11 cellular contexts compared by ENCODE assay signal in the genomic region with DNA sequence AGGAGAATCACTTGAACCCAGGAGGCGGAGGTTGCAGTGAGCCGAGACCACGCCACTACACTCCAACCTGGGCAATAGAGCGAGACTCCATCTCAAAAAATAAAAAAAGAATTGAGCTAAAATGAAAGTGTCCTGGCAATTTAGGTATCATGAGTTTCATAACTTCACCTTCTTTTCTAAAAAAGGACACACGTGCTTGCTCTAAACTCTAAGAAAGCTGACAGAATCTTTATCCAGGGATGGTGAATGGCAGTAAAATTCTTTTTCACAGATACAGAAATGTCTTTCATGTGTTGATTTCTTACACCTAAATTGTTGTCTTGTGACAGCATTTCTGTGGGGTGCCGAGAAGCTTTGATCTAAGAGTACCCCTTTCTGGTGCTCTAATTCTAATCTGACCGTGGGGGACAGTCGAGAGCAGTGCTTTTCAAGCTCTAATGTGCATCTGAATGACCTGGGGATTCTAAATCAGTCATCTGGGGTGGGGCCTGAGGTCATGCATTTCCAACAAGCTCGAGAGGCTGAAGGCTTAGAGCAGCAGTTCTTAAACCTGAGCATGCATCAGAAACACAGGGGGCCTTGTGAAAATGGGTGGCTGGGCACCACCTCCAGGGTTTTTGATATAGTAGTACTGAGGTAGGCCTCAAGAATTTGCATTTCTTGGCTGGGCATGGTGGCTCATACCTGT. TPM values are rescaled to one million over a fixed set of nuclear protein-coding genes. Genes with fewer than 3 reads are reported as not detected.
A peak's percentile ranks its signal among the peaks of the same experiment; 100 is the strongest.
DNase-seq lines count a peak whose midpoint lies in the region; ATAC-seq and TF ChIP-seq lines count a peak whose summit lies in the region.
"Had no signal": no experiment of that assay in that cellular context is flagged by ENCODE, and none has a peak within 500 bp of the region (broad histone marks: within the 10 kb centered on the region; RNA-seq: fewer than 3 reads in every experiment).

No MANE protein-coding gene starts in this region.

- H2AFZ ChIP-seq in Loucy (ENCODE audit: low read length) = no peak overlapping the region
- no peak overlapping the region for H2AFZ ChIP-seq in MM.1S (ENCODE audit: low read length)
- H2AFZ ChIP-seq in osteoblast (ENCODE audit: low read length) = no peak overlapping the region

- no peak overlapping the region for H3K27ac ChIP-seq in MM.1S (ENCODE audit: low read length)
- no peak overlapping the region for H3K27ac ChIP-seq in osteoblast (ENCODE audit: low read depth, low read length)

- H3K79me2 ChIP-seq in Loucy (ENCODE audit: insufficient read depth, low read length) = no peaks in the 10 kb centered on the region
- no peaks in the 10 kb centered on the region for H3K79me2 ChIP-seq in MM.1S (ENCODE audit: low read length)
- H3K79me2 ChIP-seq in osteoblast (ENCODE audit: insufficient read depth, low read length) = no peaks in the 10 kb centered on the region

- peak; percentile 48 for DNase-seq in GM10248 (ENCODE audit: extremely low spot score)
- DNase-seq in CD1c-positive myeloid dendritic cell (ENCODE audit: extremely low spot score) = no peak
- no peak for DNase-seq in MM.1S
- no peak for DNase-seq in osteoblast (ENCODE audit: insufficient read length, low spot score, missing footprints)
- no peak for DNase-seq in middle frontal gyrus (ENCODE audit: extremely low spot score, low spot score)
- DNase-seq: activated CD4-positive, alpha-beta T cell treated with anti-CD3 and anti-CD28 coated beads, Interleukin-2, amount 10 ng/mL, durations not matched to agents 7 days and 5 days; amygdala; retina had no signal

- no peaks in the 10 kb centered on the region for H3K9me2 ChIP-seq in Loucy (replicated peaks; ENCODE audit: low read depth, low read length)
- H3K9me2 ChIP-seq in MM.1S (replicated peaks; ENCODE audit: insufficient read depth, low read length) = no peaks in the 10 kb centered on the region

- H3K4me3 ChIP-seq in Loucy (ENCODE audit: low read length, poor library complexity, severe bottlenecking) = no peak overlapping the region
- no peak overlapping the region for H3K4me3 ChIP-seq in MM.1S (ENCODE audit: low read length)
- no peak overlapping the region for H3K4me3 ChIP-seq in osteoblast (ENCODE audit: insufficient read depth, low read length)

- POLR2A ChIA-PET in GM10248 (lab: Yijun Ruan, JAX) = interaction anchor here (0.6 to 1.7 kb wide), 3 partner anchors 10 to 43 kb away, joined by 3 to 9 read pairs (median 3); a partner anchor contains a TSS

- H3F3A ChIP-seq in Loucy (ENCODE audit: low read depth) (peaks cover 17% of the 10 kb centered on the region), MM.1S (ENCODE audit: insufficient read depth, low read length) (peaks cover 36% of the 10 kb centered on the region)

- TF ChIP-seq CTCF in GM10248 (IDR thresholded peaks at IDR 0.05; ENCODE audit: control extremely low read depth, extremely low read depth, low read depth, missing control alignments) (peak; percentile 26), Loucy (conservative IDR thresholded peaks at IDR 0.05; ENCODE audit: low read length) (no peak), MM.1S (IDR thresholded peaks at IDR 0.05; ENCODE audit: low read length) (no peak), osteoblast (IDR thresholded peaks at IDR 0.05; ENCODE audit: extremely low read depth, low read depth, low read length) (no peak)

- H3K4me1 ChIP-seq in Loucy (ENCODE audit: insufficient read depth, low read length, poor library complexity, severe bottlenecking) (peaks cover 72% of the 10 kb centered on the region), MM.1S (ENCODE audit: low read length) (peaks cover 73% of the 10 kb centered on the region), osteoblast (ENCODE audit: insufficient read depth, low read length) (no peaks in the 10 kb centered on the region)

- H3K27me3 ChIP-seq in Loucy (ENCODE audit: insufficient read depth, low read length, poor library complexity, severe bottlenecking) = no peaks in the 10 kb centered on the region
- H3K27me3 ChIP-seq in MM.1S (replicated peaks; ENCODE audit: insufficient read depth, low read length) = peaks cover 18% of the 10 kb centered on the region
- H3K27me3 ChIP-seq in osteoblast (ENCODE audit: insufficient read depth, low read length) = peaks cover 16% of the 10 kb centered on the region

- H4K20me1 ChIP-seq in Loucy (ENCODE audit: insufficient read depth, low read length, poor library complexity, severe bottlenecking) = no peaks in the 10 kb centered on the region
- no peaks in the 10 kb centered on the region for H4K20me1 ChIP-seq in MM.1S (ENCODE audit: insufficient read depth, low read length)
- no peaks in the 10 kb centered on the region for H4K20me1 ChIP-seq in osteoblast (ENCODE audit: insufficient read depth, low read length)

- H3K36me3 ChIP-seq in Loucy (ENCODE audit: insufficient read depth, low read length) = no peaks in the 10 kb centered on the region
- H3K36me3 ChIP-seq in MM.1S (replicated peaks; ENCODE audit: insufficient read depth, low read length) = no peaks in the 10 kb centered on the region
- no peaks in the 10 kb centered on the region for H3K36me3 ChIP-seq in osteoblast (ENCODE audit: insufficient read depth, low read length)

- H3K9ac ChIP-seq in Loucy (ENCODE audit: low read depth, low read length, poor library complexity, severe bottlenecking) = peak overlapping the region; percentile 32
- no peak overlapping the region for H3K9ac ChIP-seq in MM.1S (ENCODE audit: low read length)

- ATAC-seq in GM19351 (IDR thresholded peaks at IDR 0.05; ENCODE audit: unreplicated experiment) = peak; percentile 66
- ATAC-seq in HG02852 (IDR thresholded peaks at IDR 0.05; ENCODE audit: unreplicated experiment) = peak; percentile 58

- H3K4me2 ChIP-seq in Loucy (ENCODE audit: low read depth, low read length, poor library complexity, severe bottlenecking) = peak overlapping the region; percentile 4
- H3K4me2 ChIP-seq in MM.1S (ENCODE audit: low read depth, low read length) = no peak overlapping the region
- H3K4me2 ChIP-seq in osteoblast (ENCODE audit: insufficient read depth, low read length) = no peak overlapping the region

- H3K9me3 ChIP-seq in Loucy (ENCODE audit: insufficient read depth, low read depth, low read length) = no peaks in the 10 kb centered on the region
- H3K9me3 ChIP-seq in MM.1S (replicated peaks; ENCODE audit: insufficient read depth, low read length) = no peaks in the 10 kb centered on the region
- no peaks in the 10 kb centered on the region for H3K9me3 ChIP-seq in osteoblast (ENCODE audit: low read depth, low read length)

- CTCF ChIA-PET in GM10248 (lab: Yijun Ruan, JAX) = interaction anchor here (0.7 to 5.1 kb wide), 23 partner anchors 7 to 400 kb away, joined by 3 to 29 read pairs (median 4); a partner anchor contains a TSS

RNA-seq across cellular contexts. Expression of a gene that starts 42.1 kb away (rescaled TPM):
- total RNA-seq in osteoblast = 6.2 and 6.8 TPM in 2 replicates
